In genomic region chr5:1783214-1783551, GRCh38 we compare ENCODE assay signal across 10 cellular contexts. TPM values are rescaled to one million over a fixed set of nuclear protein-coding genes. Genes with fewer than 3 reads are reported as not detected.
DNase-seq lines count a peak whose midpoint lies in the region; ATAC-seq, FAIRE-seq and TF ChIP-seq lines count a peak whose summit lies in the region.
"Had no signal": no experiment of that assay in that cellular context is flagged by ENCODE, and none has a peak within 500 bp of the region (broad histone marks: within the 10 kb centered on the region; RNA-seq: fewer than 3 reads in every experiment).

No MANE protein-coding gene starts in this region.

- H3K4me1 Mint-ChIP-seq in activated CD4-positive, alpha-beta memory T cell treated with anti-CD3 and anti-CD28 coated beads, Interleukin-2, amount 10 ng/mL, durations not matched to agents 7 days and 5 days, result peaks cover 22% of the 10 kb centered on the region

- no peak for TF ChIP-seq CTCF in kidney (IDR thresholded peaks at IDR 0.05; ENCODE audit: borderline replicate concordance, extremely low read depth, insufficient read depth)

- no peak for FAIRE-seq in kidney (lab: Jason Lieb, UNC)

- H3K4me1 ChIP-seq in kidney (ENCODE audit: control insufficient read depth in 1 of 2, insufficient read depth in 1 of 2, low read depth in 1 of 2, low read length in 2 of 2), result peaks cover 4 to 5% of the 10 kb centered on the region in 2 donors

- H3K27me3 Mint-ChIP-seq in activated CD4-positive, alpha-beta memory T cell treated with anti-CD3 and anti-CD28 coated beads, Interleukin-2, amount 10 ng/mL, durations not matched to agents 7 days and 5 days, result peaks cover 8% of the 10 kb centered on the region

- H3K9me3 Mint-ChIP-seq in activated CD4-positive, alpha-beta memory T cell treated with anti-CD3 and anti-CD28 coated beads, Interleukin-2, amount 10 ng/mL, durations not matched to agents 7 days and 5 days, result no peaks in the 10 kb centered on the region

- intact Hi-C loops in kidney (cut with DNase I), result no loop called here

- no peak overlapping the region for H3K9ac ChIP-seq in kidney (ENCODE audit: low read length in 2 of 2)

- DNase-seq in kidney (peak; percentile 70), COLO668 (lab: John Stamatoyannopoulos, UW; ENCODE audit: unreplicated experiment) (no peak), hypothalamus (lab: John Stamatoyannopoulos, UW) (no peak), NCI-H128 (lab: John Stamatoyannopoulos, UW; ENCODE audit: unreplicated experiment) (no peak)
- DNase-seq in activated CD4-positive, alpha-beta memory T cell treated with anti-CD3 and anti-CD28 coated beads, Interleukin-2, amount 10 ng/mL, durations not matched to agents 7 days and 5 days, result no peak
- DNase-seq: stimulated activated CD4-positive, alpha-beta T cell treated with anti-CD3 and anti-CD28 coated beads, Interleukin-12 subunit alpha, Interleukin-12 subunit beta, amount 100 ng/mL, for 4 hours had no signal

- no peaks in the 10 kb centered on the region for H3K36me3 ChIP-seq in kidney (ENCODE audit: control insufficient read depth in 1 of 2, insufficient read depth in 2 of 2, low read length in 2 of 2)

- POLR2A ChIA-PET in activated CD4-positive, alpha-beta memory T cell treated with anti-CD3 and anti-CD28 coated beads, Interleukin-2, amount 10 ng/mL, durations not matched to agents 7 days and 5 days (lab: Charles Lee), result no interaction called here

- peak; percentile 66 for ATAC-seq in GM18520 (IDR thresholded peaks at IDR 0.05; ENCODE audit: unreplicated experiment)
- ATAC-seq in GM21576 (IDR thresholded peaks at IDR 0.05; ENCODE audit: unreplicated experiment), result peak; percentile 66
- peak; percentile 78 for ATAC-seq in HG03460 (IDR thresholded peaks at IDR 0.05; ENCODE audit: unreplicated experiment)

- no peak overlapping the region for H3K4me3 Mint-ChIP-seq in activated CD4-positive, alpha-beta memory T cell treated with anti-CD3 and anti-CD28 coated beads, Interleukin-2, amount 10 ng/mL, durations not matched to agents 7 days and 5 days

- H3K36me3 Mint-ChIP-seq in activated CD4-positive, alpha-beta memory T cell treated with anti-CD3 and anti-CD28 coated beads, Interleukin-2, amount 10 ng/mL, durations not matched to agents 7 days and 5 days (ENCODE audit: low read depth), result no peaks in the 10 kb centered on the region

- CTCF ChIA-PET in activated CD4-positive, alpha-beta memory T cell treated with anti-CD3 and anti-CD28 coated beads, Interleukin-2, amount 10 ng/mL, durations not matched to agents 7 days and 5 days (lab: Charles Lee), result no interaction called here

- H3K27ac ChIP-seq in kidney (ENCODE audit: low read depth in 2 of 2, low read length in 2 of 2), result peak overlapping the region in 1 of 2 donors; percentile 19
- H3K27ac ChIP-seq: SK-N-MC had no signal

- H3K4me3 ChIP-seq in kidney (ENCODE audit: low read length in 2 of 2), result no peak overlapping the region
- H3K4me3 ChIP-seq: SK-N-MC had no signal

- no peak overlapping the region for H3K27ac Mint-ChIP-seq in activated CD4-positive, alpha-beta memory T cell treated with anti-CD3 and anti-CD28 coated beads, Interleukin-2, amount 10 ng/mL, durations not matched to agents 7 days and 5 days

- no peaks in the 10 kb centered on the region for H3K9me3 ChIP-seq in kidney (ENCODE audit: control insufficient read depth in 1 of 2, low read length in 2 of 2)

RNA-seq across cellular contexts. Expression of gene MRPL36, which starts 16.5 kb away (rescaled TPM):
- 29.6 TPM for total RNA-seq in kidney
- polyA plus RNA-seq in kidney (ENCODE audit: insufficient read depth, low read depth, low replicate concordance), result 96.7 TPM
- 10 to 100 TPM; 44.5 to 44.8 TPM for total RNA-seq in activated CD4-positive, alpha-beta memory T cell treated with anti-CD3 and anti-CD28 coated beads, Interleukin-2, amount 10 ng/mL, durations not matched to agents 7 days and 5 days

RNA-seq across cellular contexts. Expression of gene NDUFS6, which starts 18.0 kb away (rescaled TPM):
- total RNA-seq in kidney, result 31.1 TPM
- polyA plus RNA-seq in kidney (ENCODE audit: insufficient read depth, low read depth, low replicate concordance), result 164 TPM
- total RNA-seq in activated CD4-positive, alpha-beta memory T cell treated with anti-CD3 and anti-CD28 coated beads, Interleukin-2, amount 10 ng/mL, durations not matched to agents 7 days and 5 days, result 10 to 100 TPM; 25.4 to 29.2 TPM
